ENCODE assay signal across 1 cellular context in genomic region chr11:120335928-120336640, GRCh38.
TF ChIP-seq lines count a peak whose summit lies in the region.

A gene with protein sequence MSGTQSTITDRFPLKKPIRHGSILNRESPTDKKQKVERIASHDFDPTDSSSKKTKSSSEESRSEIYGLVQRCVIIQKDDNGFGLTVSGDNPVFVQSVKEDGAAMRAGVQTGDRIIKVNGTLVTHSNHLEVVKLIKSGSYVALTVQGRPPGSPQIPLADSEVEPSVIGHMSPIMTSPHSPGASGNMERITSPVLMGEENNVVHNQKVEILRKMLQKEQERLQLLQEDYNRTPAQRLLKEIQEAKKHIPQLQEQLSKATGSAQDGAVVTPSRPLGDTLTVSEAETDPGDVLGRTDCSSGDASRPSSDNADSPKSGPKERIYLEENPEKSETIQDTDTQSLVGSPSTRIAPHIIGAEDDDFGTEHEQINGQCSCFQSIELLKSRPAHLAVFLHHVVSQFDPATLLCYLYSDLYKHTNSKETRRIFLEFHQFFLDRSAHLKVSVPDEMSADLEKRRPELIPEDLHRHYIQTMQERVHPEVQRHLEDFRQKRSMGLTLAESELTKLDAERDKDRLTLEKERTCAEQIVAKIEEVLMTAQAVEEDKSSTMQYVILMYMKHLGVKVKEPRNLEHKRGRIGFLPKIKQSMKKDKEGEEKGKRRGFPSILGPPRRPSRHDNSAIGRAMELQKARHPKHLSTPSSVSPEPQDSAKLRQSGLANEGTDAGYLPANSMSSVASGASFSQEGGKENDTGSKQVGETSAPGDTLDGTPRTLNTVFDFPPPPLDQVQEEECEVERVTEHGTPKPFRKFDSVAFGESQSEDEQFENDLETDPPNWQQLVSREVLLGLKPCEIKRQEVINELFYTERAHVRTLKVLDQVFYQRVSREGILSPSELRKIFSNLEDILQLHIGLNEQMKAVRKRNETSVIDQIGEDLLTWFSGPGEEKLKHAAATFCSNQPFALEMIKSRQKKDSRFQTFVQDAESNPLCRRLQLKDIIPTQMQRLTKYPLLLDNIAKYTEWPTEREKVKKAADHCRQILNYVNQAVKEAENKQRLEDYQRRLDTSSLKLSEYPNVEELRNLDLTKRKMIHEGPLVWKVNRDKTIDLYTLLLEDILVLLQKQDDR (N-terminal part only) (plus strand): TSS chr11:120336413. CDS start chr11:120337244, 831 bp downstream.

TF ChIP-seq in HepG2, 621 proteins besides CTCF, POLR2A, EP300 and RAD21 (continued from another document and continues in another):
- TF ChIP-seq, protein P1, sequence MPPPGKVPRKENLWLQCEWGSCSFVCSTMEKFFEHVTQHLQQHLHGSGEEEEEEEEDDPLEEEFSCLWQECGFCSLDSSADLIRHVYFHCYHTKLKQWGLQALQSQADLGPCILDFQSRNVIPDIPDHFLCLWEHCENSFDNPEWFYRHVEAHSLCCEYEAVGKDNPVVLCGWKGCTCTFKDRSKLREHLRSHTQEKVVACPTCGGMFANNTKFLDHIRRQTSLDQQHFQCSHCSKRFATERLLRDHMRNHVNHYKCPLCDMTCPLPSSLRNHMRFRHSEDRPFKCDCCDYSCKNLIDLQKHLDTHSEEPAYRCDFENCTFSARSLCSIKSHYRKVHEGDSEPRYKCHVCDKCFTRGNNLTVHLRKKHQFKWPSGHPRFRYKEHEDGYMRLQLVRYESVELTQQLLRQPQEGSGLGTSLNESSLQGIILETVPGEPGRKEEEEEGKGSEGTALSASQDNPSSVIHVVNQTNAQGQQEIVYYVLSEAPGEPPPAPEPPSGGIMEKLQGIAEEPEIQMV (CRISPR knock-in tag; IDR thresholded peaks at IDR 0.05; ENCODE audit: low read depth), result no peak; the same call in 1 of the 2 replicates
- TF ChIP-seq DZIP1 (CRISPR knock-in tag; IDR thresholded peaks at IDR 0.05), result peak; percentile 79; the same call in 1 of the 2 replicates
- TF ChIP-seq, protein P2, sequence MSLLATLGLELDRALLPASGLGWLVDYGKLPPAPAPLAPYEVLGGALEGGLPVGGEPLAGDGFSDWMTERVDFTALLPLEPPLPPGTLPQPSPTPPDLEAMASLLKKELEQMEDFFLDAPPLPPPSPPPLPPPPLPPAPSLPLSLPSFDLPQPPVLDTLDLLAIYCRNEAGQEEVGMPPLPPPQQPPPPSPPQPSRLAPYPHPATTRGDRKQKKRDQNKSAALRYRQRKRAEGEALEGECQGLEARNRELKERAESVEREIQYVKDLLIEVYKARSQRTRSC (CRISPR knock-in tag; IDR thresholded peaks at IDR 0.05; ENCODE audit: low read depth), result no peak
- TF ChIP-seq, protein P3, sequence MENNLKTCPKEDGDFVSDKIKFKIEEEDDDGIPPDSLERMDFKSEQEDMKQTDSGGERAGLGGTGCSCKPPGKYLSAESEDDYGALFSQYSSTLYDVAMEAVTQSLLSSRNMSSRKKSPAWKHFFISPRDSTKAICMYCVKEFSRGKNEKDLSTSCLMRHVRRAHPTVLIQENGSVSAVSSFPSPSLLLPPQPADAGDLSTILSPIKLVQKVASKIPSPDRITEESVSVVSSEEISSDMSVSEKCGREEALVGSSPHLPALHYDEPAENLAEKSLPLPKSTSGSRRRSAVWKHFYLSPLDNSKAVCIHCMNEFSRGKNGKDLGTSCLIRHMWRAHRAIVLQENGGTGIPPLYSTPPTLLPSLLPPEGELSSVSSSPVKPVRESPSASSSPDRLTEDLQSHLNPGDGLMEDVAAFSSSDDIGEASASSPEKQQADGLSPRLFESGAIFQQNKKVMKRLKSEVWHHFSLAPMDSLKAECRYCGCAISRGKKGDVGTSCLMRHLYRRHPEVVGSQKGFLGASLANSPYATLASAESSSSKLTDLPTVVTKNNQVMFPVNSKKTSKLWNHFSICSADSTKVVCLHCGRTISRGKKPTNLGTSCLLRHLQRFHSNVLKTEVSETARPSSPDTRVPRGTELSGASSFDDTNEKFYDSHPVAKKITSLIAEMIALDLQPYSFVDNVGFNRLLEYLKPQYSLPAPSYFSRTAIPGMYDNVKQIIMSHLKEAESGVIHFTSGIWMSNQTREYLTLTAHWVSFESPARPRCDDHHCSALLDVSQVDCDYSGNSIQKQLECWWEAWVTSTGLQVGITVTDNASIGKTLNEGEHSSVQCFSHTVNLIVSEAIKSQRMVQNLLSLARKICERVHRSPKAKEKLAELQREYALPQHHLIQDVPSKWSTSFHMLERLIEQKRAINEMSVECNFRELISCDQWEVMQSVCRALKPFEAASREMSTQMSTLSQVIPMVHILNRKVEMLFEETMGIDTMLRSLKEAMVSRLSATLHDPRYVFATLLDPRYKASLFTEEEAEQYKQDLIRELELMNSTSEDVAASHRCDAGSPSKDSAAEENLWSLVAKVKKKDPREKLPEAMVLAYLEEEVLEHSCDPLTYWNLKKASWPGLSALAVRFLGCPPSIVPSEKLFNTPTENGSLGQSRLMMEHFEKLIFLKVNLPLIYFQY (CRISPR knock-in tag; IDR thresholded peaks at IDR 0.05; ENCODE audit: borderline replicate concordance), result peak; percentile 100
- no peak for TF ChIP-seq SNAI1 (CRISPR knock-in tag; IDR thresholded peaks at IDR 0.05; ENCODE audit: borderline replicate concordance)
- TF ChIP-seq ATF6 (CRISPR knock-in tag; conservative IDR thresholded peaks at IDR 0.05), result 0 out of 2 replicates have a peak, but pooled peaks have one; percentile 27
- TF ChIP-seq IKZF5 (CRISPR knock-in tag; IDR thresholded peaks at IDR 0.05), result peak; percentile 96
- TF ChIP-seq POGZ (CRISPR knock-in tag; IDR thresholded peaks at IDR 0.05), result peak; percentile 100
- TF ChIP-seq ZNF567 (CRISPR knock-in tag; IDR thresholded peaks at IDR 0.05; ENCODE audit: borderline replicate concordance), result no peak
- TF ChIP-seq NBN (conservative IDR thresholded peaks at IDR 0.05), result no peak
- peak; percentile 40; the same call in 1 of the 2 replicates for TF ChIP-seq PRDM10 (CRISPR knock-in tag; IDR thresholded peaks at IDR 0.05; ENCODE audit: low read depth)
- no peak for TF ChIP-seq ZNF678 (CRISPR knock-in tag; IDR thresholded peaks at IDR 0.05)
- peak; percentile 96 for TF ChIP-seq KDM4B (CRISPR knock-in tag; IDR thresholded peaks at IDR 0.05)
- peak; percentile 61; the same call in 1 of the 2 replicates for TF ChIP-seq ZNF451 (CRISPR knock-in tag; IDR thresholded peaks at IDR 0.05)
- TF ChIP-seq MYC (CRISPR knock-in tag; IDR thresholded peaks at IDR 0.05; ENCODE audit: borderline replicate concordance), result peak; percentile 60; the same call in 1 of the 2 replicates
- TF ChIP-seq, protein P4, sequence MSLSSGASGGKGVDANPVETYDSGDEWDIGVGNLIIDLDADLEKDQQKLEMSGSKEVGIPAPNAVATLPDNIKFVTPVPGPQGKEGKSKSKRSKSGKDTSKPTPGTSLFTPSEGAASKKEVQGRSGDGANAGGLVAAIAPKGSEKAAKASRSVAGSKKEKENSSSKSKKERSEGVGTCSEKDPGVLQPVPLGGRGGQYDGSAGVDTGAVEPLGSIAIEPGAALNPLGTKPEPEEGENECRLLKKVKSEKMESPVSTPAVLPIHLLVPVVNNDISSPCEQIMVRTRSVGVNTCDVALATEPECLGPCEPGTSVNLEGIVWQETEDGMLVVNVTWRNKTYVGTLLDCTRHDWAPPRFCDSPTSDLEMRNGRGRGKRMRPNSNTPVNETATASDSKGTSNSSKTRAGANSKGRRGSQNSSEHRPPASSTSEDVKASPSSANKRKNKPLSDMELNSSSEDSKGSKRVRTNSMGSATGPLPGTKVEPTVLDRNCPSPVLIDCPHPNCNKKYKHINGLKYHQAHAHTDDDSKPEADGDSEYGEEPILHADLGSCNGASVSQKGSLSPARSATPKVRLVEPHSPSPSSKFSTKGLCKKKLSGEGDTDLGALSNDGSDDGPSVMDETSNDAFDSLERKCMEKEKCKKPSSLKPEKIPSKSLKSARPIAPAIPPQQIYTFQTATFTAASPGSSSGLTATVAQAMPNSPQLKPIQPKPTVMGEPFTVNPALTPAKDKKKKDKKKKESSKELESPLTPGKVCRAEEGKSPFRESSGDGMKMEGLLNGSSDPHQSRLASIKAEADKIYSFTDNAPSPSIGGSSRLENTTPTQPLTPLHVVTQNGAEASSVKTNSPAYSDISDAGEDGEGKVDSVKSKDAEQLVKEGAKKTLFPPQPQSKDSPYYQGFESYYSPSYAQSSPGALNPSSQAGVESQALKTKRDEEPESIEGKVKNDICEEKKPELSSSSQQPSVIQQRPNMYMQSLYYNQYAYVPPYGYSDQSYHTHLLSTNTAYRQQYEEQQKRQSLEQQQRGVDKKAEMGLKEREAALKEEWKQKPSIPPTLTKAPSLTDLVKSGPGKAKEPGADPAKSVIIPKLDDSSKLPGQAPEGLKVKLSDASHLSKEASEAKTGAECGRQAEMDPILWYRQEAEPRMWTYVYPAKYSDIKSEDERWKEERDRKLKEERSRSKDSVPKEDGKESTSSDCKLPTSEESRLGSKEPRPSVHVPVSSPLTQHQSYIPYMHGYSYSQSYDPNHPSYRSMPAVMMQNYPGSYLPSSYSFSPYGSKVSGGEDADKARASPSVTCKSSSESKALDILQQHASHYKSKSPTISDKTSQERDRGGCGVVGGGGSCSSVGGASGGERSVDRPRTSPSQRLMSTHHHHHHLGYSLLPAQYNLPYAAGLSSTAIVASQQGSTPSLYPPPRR (CRISPR knock-in tag; IDR thresholded peaks at IDR 0.05; ENCODE audit: borderline replicate concordance), result peak; percentile 70; the same call in 1 of the 2 replicates
- TF ChIP-seq SKI (IDR thresholded peaks at IDR 0.05; ENCODE audit: partially characterized antibody), result peak; percentile 65
- no peak for TF ChIP-seq ZBTB42 (CRISPR knock-in tag; IDR thresholded peaks at IDR 0.05)
- no peak; the same call in 1 of the 2 replicates for TF ChIP-seq TCF7 (IDR thresholded peaks at IDR 0.05; ENCODE audit: low read depth)
- TF ChIP-seq AGO1 (IDR thresholded peaks at IDR 0.05; ENCODE audit: low read depth, low read length, poor library complexity, severe bottlenecking), result peak; percentile 38
- 0 out of 2 replicates have a peak, but pooled peaks have one; percentile 43 for TF ChIP-seq ZNF296 (CRISPR knock-in tag; conservative IDR thresholded peaks at IDR 0.05)
- 0 out of 2 replicates have a peak, but pooled peaks have one; percentile 38 for TF ChIP-seq KLF15 (CRISPR knock-in tag; IDR thresholded peaks at IDR 0.05; ENCODE audit: borderline replicate concordance)
- peak; percentile 61 for TF ChIP-seq MEIS2 (CRISPR knock-in tag; IDR thresholded peaks at IDR 0.05)
- TF ChIP-seq ZIK1 (CRISPR knock-in tag; IDR thresholded peaks at IDR 0.05; ENCODE audit: borderline replicate concordance, low read depth), result peak; percentile 48; the same call in 1 of the 2 replicates
- TF ChIP-seq ZNF709 (CRISPR knock-in tag; IDR thresholded peaks at IDR 0.05), result no peak
- TF ChIP-seq NCOR1 (IDR thresholded peaks at IDR 0.05; ENCODE audit: borderline replicate concordance, low read length), result no peak; the same call in 1 of the 2 replicates
- peak; percentile 74 for TF ChIP-seq HDAC2 (CRISPR knock-in tag; IDR thresholded peaks at IDR 0.05)
